Comparison of ENCODE assay signal across 21 cellular contexts in genomic region chr2:235592430-235592829, GRCh38.
"Had no signal": no experiment of that assay in that cellular context is flagged by ENCODE, and none has a peak within 500 bp of the region (broad histone marks: within the 10 kb centered on the region; RNA-seq: fewer than 3 reads in every experiment).

No MANE protein-coding gene starts in this region.

- H3K36me3 Mint-ChIP-seq: activated naive CD4-positive, alpha-beta T cell treated with anti-CD3 and anti-CD28 coated beads, Interleukin-2, amount 50 U/mL, for 24 hours; naive thymus-derived CD4-positive, alpha-beta T cell had no signal

- ATAC-seq: activated CD8-positive, alpha-beta T cell treated with anti-CD3 and anti-CD28 coated beads for 36 hours; gastroesophageal sphincter; naive thymus-derived CD4-positive, alpha-beta T cell; psoas muscle had no signal

- H3K27me3 Mint-ChIP-seq: activated CD4-positive, alpha-beta T cell treated with anti-CD3 and anti-CD28 coated beads, Interleukin-2, amount 10 ng/mL, durations not matched to agents 7 days and 5 days had no signal

- DNase-seq: activated CD4-positive, alpha-beta T cell treated with anti-CD3 and anti-CD28 coated beads, Interleukin-2, amount 10 ng/mL, durations not matched to agents 7 days and 5 days; activated CD4-positive, CD25-positive, alpha-beta regulatory T cell treated with anti-CD3 and anti-CD28 coated beads, Interleukin-2, amount 50 U/mL, for 72 hours; activated CD8-positive, alpha-beta T cell treated with anti-CD3 and anti-CD28 coated beads for 36 hours; activated gamma-delta T cell treated with Interleukin-2 at 50 U/mL for 16 hours; anterior cingulate cortex; endodermal cell; esophagus squamous epithelium; head of caudate nucleus; hypothalamus; left ventricle myocardium inferior; naive thymus-derived CD4-positive, alpha-beta T cell; ovary; psoas muscle; stimulated activated CD4-positive, alpha-beta T cell treated with anti-CD3 and anti-CD28 coated beads, Interleukin-1b, Interleukin-23, amount 100 ng/mL, for 48 hours; tibial artery had no signal

- H3K4me3 Mint-ChIP-seq: activated CD4-positive, alpha-beta T cell treated with anti-CD3 and anti-CD28 coated beads, Interleukin-2, amount 10 ng/mL, durations not matched to agents 7 days and 5 days; activated CD8-positive, alpha-beta T cell treated with anti-CD3 and anti-CD28 coated beads for 36 hours; activated naive CD4-positive, alpha-beta T cell treated with anti-CD3 and anti-CD28 coated beads, Interleukin-2, amount 50 U/mL, for 24 hours; activated T-helper 1 cell treated with anti-CD3 and anti-CD28 coated beads, Interleukin-12 subunit alpha, Interleukin-12 subunit beta, Interleukin-2, Interleukin-4 antibody, amounts not matched to agents 30 ng/mL and 10 ng/mL and 1 ng/mL, durations not matched to agents 14 hours and 24 hours and 36 hours; endodermal cell; naive thymus-derived CD4-positive, alpha-beta T cell; stimulated activated naive CD8-positive, alpha-beta T cell treated with anti-CD3 and anti-CD28 coated beads, Interleukin-15, Interleukin-2, amounts not matched to agents 100 ng/mL and 50 ng/mL, for 24 hours had no signal

- H3K9me3 Mint-ChIP-seq: activated CD4-positive, alpha-beta T cell treated with anti-CD3 and anti-CD28 coated beads, Interleukin-2, amount 10 ng/mL, durations not matched to agents 7 days and 5 days; activated CD8-positive, alpha-beta T cell treated with anti-CD3 and anti-CD28 coated beads for 36 hours; activated naive CD4-positive, alpha-beta T cell treated with anti-CD3 and anti-CD28 coated beads, Interleukin-2, amount 50 U/mL, for 24 hours; activated T-helper 1 cell treated with anti-CD3 and anti-CD28 coated beads, Interleukin-12 subunit alpha, Interleukin-12 subunit beta, Interleukin-2, Interleukin-4 antibody, amounts not matched to agents 30 ng/mL and 10 ng/mL and 1 ng/mL, durations not matched to agents 14 hours and 24 hours and 36 hours; endodermal cell; naive thymus-derived CD4-positive, alpha-beta T cell; stimulated activated naive CD8-positive, alpha-beta T cell treated with anti-CD3 and anti-CD28 coated beads, Interleukin-15, Interleukin-2, amounts not matched to agents 100 ng/mL and 50 ng/mL, for 24 hours had no signal

- H3K27ac Mint-ChIP-seq: activated CD4-positive, alpha-beta T cell treated with anti-CD3 and anti-CD28 coated beads, Interleukin-2, amount 10 ng/mL, durations not matched to agents 7 days and 5 days; activated CD8-positive, alpha-beta T cell treated with anti-CD3 and anti-CD28 coated beads for 36 hours; activated naive CD4-positive, alpha-beta T cell treated with anti-CD3 and anti-CD28 coated beads, Interleukin-2, amount 50 U/mL, for 24 hours; activated T-helper 1 cell treated with anti-CD3 and anti-CD28 coated beads, Interleukin-12 subunit alpha, Interleukin-12 subunit beta, Interleukin-2, Interleukin-4 antibody, amounts not matched to agents 30 ng/mL and 10 ng/mL and 1 ng/mL, durations not matched to agents 14 hours and 24 hours and 36 hours; endodermal cell; naive thymus-derived CD4-positive, alpha-beta T cell; stimulated activated naive CD8-positive, alpha-beta T cell treated with anti-CD3 and anti-CD28 coated beads, Interleukin-15, Interleukin-2, amounts not matched to agents 100 ng/mL and 50 ng/mL, for 24 hours had no signal

- H3K27ac ChIP-seq: coronary artery, esophagus squamous epithelium, gastroesophageal sphincter, left ventricle myocardium inferior, ovary, psoas muscle, right atrium auricular region, tibial artery had no signal

- H3K4me1 Mint-ChIP-seq: activated CD4-positive, alpha-beta T cell treated with anti-CD3 and anti-CD28 coated beads, Interleukin-2, amount 10 ng/mL, durations not matched to agents 7 days and 5 days; activated naive CD4-positive, alpha-beta T cell treated with anti-CD3 and anti-CD28 coated beads, Interleukin-2, amount 50 U/mL, for 24 hours; naive thymus-derived CD4-positive, alpha-beta T cell had no signal
